18 cellular contexts compared by ENCODE assay signal in genomic region chr4:17630228-17630627, GRCh38. TPM values are rescaled to one million over a fixed set of nuclear protein-coding genes. Genes with fewer than 3 reads are reported as not detected.
DNase-seq lines count a peak whose midpoint lies in the region; ATAC-seq and TF ChIP-seq lines count a peak whose summit lies in the region.
"Had no signal": no experiment of that assay in that cellular context is flagged by ENCODE, and none has a peak within 500 bp of the region (broad histone marks: within the 10 kb centered on the region; RNA-seq: fewer than 3 reads in every experiment).

No MANE protein-coding gene starts in this region.

- no peak overlapping the region for H3K9ac ChIP-seq in HCT116 (ENCODE audit: low read length)
- H3K9ac ChIP-seq: BLaER1 treated with 17β-estradiol and CSF1 and Interleukin-3, amounts not matched to agents 10 nM and 100 nM; GM23248 had no signal

- H4K20me1 ChIP-seq in GM23338 (replicated peaks; ENCODE audit: insufficient read depth) (peaks cover 44% of the 10 kb centered on the region), HCT116 (ENCODE audit: insufficient read depth) (no peaks in the 10 kb centered on the region)

- H3K27me3 ChIP-seq in GM23338 (ENCODE audit: insufficient read depth) (no peaks in the 10 kb centered on the region), HCT116 (ENCODE audit: insufficient read depth, low read length) (no peaks in the 10 kb centered on the region)
- no peaks in the 10 kb centered on the region for H3K27me3 ChIP-seq in naive thymus-derived CD4-positive, alpha-beta T cell (ENCODE audit: control insufficient read depth in 2 of 2, insufficient read depth in 2 of 2, low read length in 2 of 2)
- H3K27me3 ChIP-seq: BLaER1 treated with 17β-estradiol and CSF1 and Interleukin-3, amounts not matched to agents 10 nM and 100 nM had no signal

- H3K4me3 Mint-ChIP-seq in GM23338 (no peak overlapping the region), WTC11 (no peak overlapping the region)
- H3K4me3 Mint-ChIP-seq in naive thymus-derived CD4-positive, alpha-beta T cell, result no peak overlapping the region
- H3K4me3 Mint-ChIP-seq: B cell; CD4-positive, CD25-positive, alpha-beta regulatory T cell; CD8-positive, alpha-beta memory T cell had no signal

- CTCF ChIA-PET in HCT116 (lab: Charles Lee), result no interaction called here
- CTCF ChIA-PET in WTC11 (lab: Charles Lee), result no interaction called here
- CTCF ChIA-PET in naive thymus-derived CD4-positive, alpha-beta T cell (lab: Charles Lee), result no interaction called here

- H3K79me2 ChIP-seq in GM23338 (replicated peaks; ENCODE audit: insufficient read depth) (peaks cover 49% of the 10 kb centered on the region), HCT116 (ENCODE audit: insufficient read depth, low read length) (peaks cover 37% of the 10 kb centered on the region)

- H2AFZ ChIP-seq in GM23338, result no peak overlapping the region
- H2AFZ ChIP-seq in HCT116 (ENCODE audit: low read depth, low read length, poor library complexity, severe bottlenecking), result no peak overlapping the region
- H2AFZ ChIP-seq: GM23248 had no signal

- intact Hi-C loops in HCT116 (cut with micrococcal nuclease), result no loop called here
- intact Hi-C loops in naive thymus-derived CD4-positive, alpha-beta T cell (cut with micrococcal nuclease), result no loop called here

- BruUV-seq in HCT116 (replicated peaks; lab: Mats Ljungman, UMichigan), result no TSS peak

- H3K27ac Mint-ChIP-seq in GM23338, result no peak overlapping the region
- H3K27ac Mint-ChIP-seq in WTC11, result no peak overlapping the region
- H3K27ac Mint-ChIP-seq in naive thymus-derived CD4-positive, alpha-beta T cell, result peak overlapping the region in 1 of 9 donors; percentile 31
- H3K27ac Mint-ChIP-seq: B cell had no signal

- no peak overlapping the region for H3K4me2 ChIP-seq in GM23338
- H3K4me2 ChIP-seq in HCT116 (ENCODE audit: low read length), result no peak overlapping the region

- POLR2A ChIA-PET in HCT116 (lab: Charles Lee), result no interaction called here
- POLR2A ChIA-PET in WTC11 (lab: Charles Lee), result no interaction called here
- POLR2A ChIA-PET in naive thymus-derived CD4-positive, alpha-beta T cell (lab: Charles Lee), result no interaction called here

- TF ChIP-seq CTCF in GM23338 (conservative IDR thresholded peaks at IDR 0.05; ENCODE audit: low read depth in 2 of 2) (0 out of 4 replicates have a peak, but pooled peaks of 1 of the 2 experiments have one; percentile 9), HCT116 (IDR thresholded peaks at IDR 0.05 in 2 of 3, conservative IDR thresholded peaks at IDR 0.05 in 1 of 3; ENCODE audit: borderline replicate concordance in 1 of 3, insufficient read depth in 1 of 3, low read depth in 2 of 3, low read length in 2 of 3) (no peak), WTC11 (IDR thresholded peaks at IDR 0.05) (no peak)

- H3K9me2 ChIP-seq in GM23338 (ENCODE audit: insufficient read depth), result no peaks in the 10 kb centered on the region
- H3K9me2 ChIP-seq in HCT116 (ENCODE audit: insufficient read depth), result no peaks in the 10 kb centered on the region

- H3K4me3 ChIP-seq in GM23338 (no peak overlapping the region), HCT116 (replicated peaks in 1 of 2; ENCODE audit: low read depth in 1 of 2, low read length in 2 of 2) (no peak overlapping the region)
- no peak overlapping the region for H3K4me3 ChIP-seq in naive thymus-derived CD4-positive, alpha-beta T cell (ENCODE audit: low read length)
- H3K4me3 ChIP-seq: BLaER1 treated with 17β-estradiol and CSF1 and Interleukin-3, amounts not matched to agents 10 nM and 100 nM; GM23248 had no signal

- H3K36me3 ChIP-seq in GM23338 (ENCODE audit: insufficient read depth) (peaks cover 65% of the 10 kb centered on the region), HCT116 (ENCODE audit: control insufficient read depth in 1 of 2, insufficient read depth in 2 of 2, low read length in 2 of 2) (peaks cover 50 to 63% of the 10 kb centered on the region in 2 experiments)
- peaks cover 2 to 84% (median 32%) of the 10 kb centered on the region in 3 experiments for H3K36me3 ChIP-seq in naive thymus-derived CD4-positive, alpha-beta T cell (ENCODE audit: control insufficient read depth in 2 of 3, insufficient read depth in 3 of 3, low read length in 3 of 3)

- RAD21 ChIA-PET in HCT116 (lab: Charles Lee; ENCODE audit: low non-redundant PET in 1 of 2, low total read pairs in 2 of 2, uncharacterized antibody in 2 of 2, unreplicated experiment in 2 of 2), result no interaction called here

- DNase-seq in activated CD8-positive, alpha-beta memory T cell treated with anti-CD3 and anti-CD28 coated beads for 24 hours, result peak; percentile 9
- no peak for DNase-seq in activated CD8-positive, alpha-beta memory T cell treated with anti-CD3 and anti-CD28 coated beads, Interleukin-2, amount 50 U/mL, for 48 hours
- DNase-seq in GM23338 (ENCODE audit: low spot score) (no peak), HCT116 (ENCODE audit: low read depth, low spot score) (no peak), WTC11 (ENCODE audit: low spot score) (no peak), SIG-M5 treated with dmso at 0.1 percent for 504 hours (lab: John Stamatoyannopoulos, UW; ENCODE audit: unreplicated experiment) (no peak), NCI-H526 (lab: John Stamatoyannopoulos, UW) (no peak)
- DNase-seq in naive thymus-derived CD4-positive, alpha-beta T cell, result no peak
- DNase-seq: CD4-positive, CD25-positive, alpha-beta regulatory T cell; CD8-positive, alpha-beta memory T cell; COR-L47; DMS 273 treated with DMSO at 0.1 percent for 48 hours; DMS79; GDM1; GM23248; IMR-90 had no signal

- TF ChIP-seq POLR2A in HCT116 (IDR thresholded peaks at IDR 0.05; ENCODE audit: borderline replicate concordance, extremely low read depth, insufficient read depth, insufficient read length), result no peak

- H3K27ac ChIP-seq in GM23338 (ENCODE audit: low read depth), result no peak overlapping the region
- H3K27ac ChIP-seq in HCT116 (ENCODE audit: low read depth, low read length), result no peak overlapping the region
- H3K27ac ChIP-seq in naive thymus-derived CD4-positive, alpha-beta T cell (ENCODE audit: low read depth, low read length), result no peak overlapping the region
- H3K27ac ChIP-seq: GM23248 had no signal

- H3K4me1 ChIP-seq in GM23338 (ENCODE audit: insufficient read depth) (no peaks in the 10 kb centered on the region), HCT116 (ENCODE audit: control insufficient read depth in 1 of 2, insufficient read depth in 2 of 2, low read length in 2 of 2) (no peaks in the 10 kb centered on the region)
- H3K4me1 ChIP-seq in naive thymus-derived CD4-positive, alpha-beta T cell (ENCODE audit: control insufficient read depth in 2 of 2, insufficient read depth in 2 of 2, low read length in 2 of 2), result no peaks in the 10 kb centered on the region

- TF ChIP-seq RAD21 in HCT116 (IDR thresholded peaks at IDR 0.05; ENCODE audit: low read depth), result no peak

- H3K4me1 Mint-ChIP-seq in GM23338, result no peaks in the 10 kb centered on the region
- no peaks in the 10 kb centered on the region for H3K4me1 Mint-ChIP-seq in WTC11
- peaks cover 5 to 24% (median 12%) of the 10 kb centered on the region in 7 donors for H3K4me1 Mint-ChIP-seq in naive thymus-derived CD4-positive, alpha-beta T cell

- H3K9me3 ChIP-seq in HCT116 (ENCODE audit: control insufficient read depth in 1 of 2, insufficient read depth in 1 of 2, low read depth in 1 of 2, low read length in 2 of 2), result no peaks in the 10 kb centered on the region
- no peaks in the 10 kb centered on the region for H3K9me3 ChIP-seq in naive thymus-derived CD4-positive, alpha-beta T cell (ENCODE audit: control insufficient read depth in 2 of 3, low read length in 3 of 3)

- peaks cover 80% of the 10 kb centered on the region for H3K36me3 Mint-ChIP-seq in GM23338 (ENCODE audit: low read depth)
- H3K36me3 Mint-ChIP-seq in WTC11, result peaks cover 83% of the 10 kb centered on the region
- peaks cover 8 to 62% (median 29%) of the 10 kb centered on the region in 5 donors for H3K36me3 Mint-ChIP-seq in naive thymus-derived CD4-positive, alpha-beta T cell

- H3K27me3 Mint-ChIP-seq in GM23338 (ENCODE audit: insufficient read depth, low read depth, poor library complexity) (peaks cover 3% of the 10 kb centered on the region), WTC11 (ENCODE audit: low read depth) (no peaks in the 10 kb centered on the region)
- H3K27me3 Mint-ChIP-seq in naive thymus-derived CD4-positive, alpha-beta T cell, result no peaks in the 10 kb centered on the region
- H3K27me3 Mint-ChIP-seq: B cell; CD4-positive, CD25-positive, alpha-beta regulatory T cell had no signal

- H3F3A ChIP-seq in GM23338 (replicated peaks; ENCODE audit: low read depth), result 0 out of 2 replicates have a peak, but pooled peaks cover under 1% of the 10 kb centered on the region

- H3K9me3 Mint-ChIP-seq in GM23338 (no peaks in the 10 kb centered on the region), WTC11 (no peaks in the 10 kb centered on the region)
- no peaks in the 10 kb centered on the region for H3K9me3 Mint-ChIP-seq in naive thymus-derived CD4-positive, alpha-beta T cell
- H3K9me3 Mint-ChIP-seq: CD4-positive, CD25-positive, alpha-beta regulatory T cell; CD8-positive, alpha-beta memory T cell had no signal

- ATAC-seq in GM23338, result peak; percentile 53; the same call in 1 of the 3 replicates
- ATAC-seq in HCT116, result 0 out of 2 replicates have a peak, but pooled peaks have one; percentile 34
- ATAC-seq in WTC11, result peak; percentile 39
- ATAC-seq in naive thymus-derived CD4-positive, alpha-beta T cell, result no peak

TF ChIP-seq in HCT116, 20 proteins besides CTCF, POLR2A, EP300 and RAD21 (continues in another document):
- no peak for TF ChIP-seq MAX (IDR thresholded peaks at IDR 0.05)

RNA-seq across cellular contexts. Expression of gene MED28, which starts 15.8 kb away (rescaled TPM):
- total RNA-seq in GM23338 (2014; rRNA removed; shearing (Covaris generic)), result 24.0 and 25.8 TPM in 2 replicates
- polyA plus RNA-seq in GM23338 (2016; fragmentation: Nextera tagmentation; extraction: Ambion mirVana), result 51.9 and 60.9 TPM in 2 replicates
- total RNA-seq in HCT116 (2021; ENCODE audit: unreplicated experiment) (48.8 TPM), WTC11 (2021) (97.8 to 106 TPM (median 102 TPM) in 3 replicates)
- 15.0 and 26.8 TPM in 2 replicates for polyA plus RNA-seq in HCT116 (2012)
- total RNA-seq in naive thymus-derived CD4-positive, alpha-beta T cell, result 10 to 100 TPM; 50.1 to 82.1 (median 55.7) TPM
- 10 to 100 TPM; 42.1 to 42.8 TPM for polyA plus RNA-seq in naive thymus-derived CD4-positive, alpha-beta T cell

RNA-seq across cellular contexts. Expression of gene LAP3, which starts 53.2 kb away (rescaled TPM):
- 46.4 and 63.6 TPM in 2 replicates for total RNA-seq in GM23338 (2014; rRNA removed; shearing (Covaris generic))
- 23.6 and 28.6 TPM in 2 replicates for polyA plus RNA-seq in GM23338 (2016; fragmentation: Nextera tagmentation; extraction: Ambion mirVana)
- total RNA-seq in HCT116 (2021; ENCODE audit: unreplicated experiment) (59.9 TPM), WTC11 (2021) (46.6 to 52.7 TPM (median 48.4 TPM) in 3 replicates)
- polyA plus RNA-seq in HCT116 (2012), result 39.8 and 47.2 TPM in 2 replicates
- 100 to 1,000 TPM in 1 of 5 experiments, 10 to 100 TPM in 4; 25.2 to 142 (median 54.9) TPM for total RNA-seq in naive thymus-derived CD4-positive, alpha-beta T cell
- polyA plus RNA-seq in naive thymus-derived CD4-positive, alpha-beta T cell, result 10 to 100 TPM; 41.8 to 49.6 TPM
